In genomic region chr1:13583964-13584791, GRCh38 we compare ENCODE assay signal across 8 cellular contexts. TPM values are rescaled to one million over a fixed set of nuclear protein-coding genes. Genes with fewer than 3 reads are reported as not detected.
DNase-seq lines count a peak whose midpoint lies in the region; ATAC-seq and TF ChIP-seq lines count a peak whose summit lies in the region.

No MANE protein-coding gene starts in this region.

- H3K27ac Mint-ChIP-seq in activated naive CD4-positive, alpha-beta T cell treated with anti-CD3 and anti-CD28 coated beads, Interleukin-2, amount 10 ng/mL, durations not matched to agents 7 days and 5 days = peak overlapping the region; percentile 28
- no peak overlapping the region for H3K27ac Mint-ChIP-seq in CD8-positive, alpha-beta memory T cell

- H3K4me1 Mint-ChIP-seq in activated naive CD4-positive, alpha-beta T cell treated with anti-CD3 and anti-CD28 coated beads, Interleukin-2, amount 10 ng/mL, durations not matched to agents 7 days and 5 days = no peaks in the 10 kb centered on the region
- no peaks in the 10 kb centered on the region for H3K4me1 Mint-ChIP-seq in CD8-positive, alpha-beta memory T cell

- ATAC-seq in aorta (ENCODE audit: low FRiP score) = peak; percentile 71
- ATAC-seq in GM21576 (IDR thresholded peaks at IDR 0.05; ENCODE audit: unreplicated experiment) = no peak

- no peak overlapping the region for H3K4me3 Mint-ChIP-seq in activated naive CD4-positive, alpha-beta T cell treated with anti-CD3 and anti-CD28 coated beads, Interleukin-2, amount 10 ng/mL, durations not matched to agents 7 days and 5 days
- no peak overlapping the region for H3K4me3 Mint-ChIP-seq in CD8-positive, alpha-beta memory T cell

- TF ChIP-seq CTCF in fibroblast of villous mesenchyme (IDR thresholded peaks at IDR 0.05; ENCODE audit: insufficient read depth, low read depth, low read length) (no peak), neural cell (IDR thresholded peaks at IDR 0.05; ENCODE audit: poor library complexity, severe bottlenecking) (no peak)

- no peaks in the 10 kb centered on the region for H4K20me1 ChIP-seq in neural cell (ENCODE audit: insufficient read depth)

- TF ChIP-seq RAD21 in neural cell (conservative IDR thresholded peaks at IDR 0.05) = no peak

- intact Hi-C loops in aorta (cut with DNase I) = no loop called here

- no peaks in the 10 kb centered on the region for H3K9me3 ChIP-seq in neural cell (ENCODE audit: low read length)
- no peaks in the 10 kb centered on the region for H3K9me3 ChIP-seq in aorta (ENCODE audit: control insufficient read depth, low read length)
- no peaks in the 10 kb centered on the region for H3K9me3 ChIP-seq in CD8-positive, alpha-beta memory T cell (ENCODE audit: low read length)

- H3K36me3 ChIP-seq in neural cell (ENCODE audit: insufficient read depth, low read length) (no peaks in the 10 kb centered on the region), aorta (ENCODE audit: control insufficient read depth in 1 of 2, insufficient read depth in 2 of 2, low read length in 1 of 2) (no peaks in the 10 kb centered on the region)
- H3K36me3 ChIP-seq in CD8-positive, alpha-beta memory T cell (ENCODE audit: insufficient read depth, low read length) = no peaks in the 10 kb centered on the region

- no peaks in the 10 kb centered on the region for H3K36me3 Mint-ChIP-seq in activated naive CD4-positive, alpha-beta T cell treated with anti-CD3 and anti-CD28 coated beads, Interleukin-2, amount 10 ng/mL, durations not matched to agents 7 days and 5 days
- H3K36me3 Mint-ChIP-seq in CD8-positive, alpha-beta memory T cell = no peaks in the 10 kb centered on the region

- DNase-seq in activated naive CD4-positive, alpha-beta T cell treated with anti-CD3 and anti-CD28 coated beads, Interleukin-2, amount 10 ng/mL, durations not matched to agents 7 days and 5 days = no peak
- no peak for DNase-seq in activated naive CD4-positive, alpha-beta T cell treated with anti-CD3 and anti-CD28 coated beads, Interleukin-2, amount 50 U/mL, for 16 hours
- DNase-seq in fibroblast of villous mesenchyme (ENCODE audit: low read depth) (peak; percentile 78), aorta (peak; percentile 53 to 75), inferior parietal cortex (ENCODE audit: extremely low spot score) (no peak)
- no peak for DNase-seq in CD8-positive, alpha-beta memory T cell

- 16 to 18% methylated on average over 44 to 47 of the region's 47 CpGs for WGBS in aorta, 2 donors

- no peak overlapping the region for H3K27ac ChIP-seq in neural cell (ENCODE audit: low read length)
- H3K27ac ChIP-seq in aorta (ENCODE audit: low read depth in 1 of 2, low read length in 2 of 2) = no peak overlapping the region
- no peak overlapping the region for H3K27ac ChIP-seq in CD8-positive, alpha-beta memory T cell (ENCODE audit: low read depth, low read length)

- no peak for TF ChIP-seq EP300 in neural cell (conservative IDR thresholded peaks at IDR 0.05; ENCODE audit: poor library complexity, severe bottlenecking)

- no peak overlapping the region for H2AFZ ChIP-seq in neural cell (ENCODE audit: low read depth, low read length)

- peaks cover 38% of the 10 kb centered on the region for H3K27me3 ChIP-seq in neural cell (ENCODE audit: insufficient read depth, low read depth, low read length)
- no peaks in the 10 kb centered on the region for H3K27me3 ChIP-seq in aorta (ENCODE audit: control insufficient read depth in 1 of 2, insufficient read depth in 2 of 2, low read length in 1 of 2)
- H3K27me3 ChIP-seq in CD8-positive, alpha-beta memory T cell (ENCODE audit: insufficient read depth, low read length, poor library complexity, severe bottlenecking) = peaks cover 13% of the 10 kb centered on the region

- POLR2A ChIA-PET in CD8-positive, alpha-beta memory T cell (lab: Charles Lee) = no interaction called here

- H3K9me3 Mint-ChIP-seq in activated naive CD4-positive, alpha-beta T cell treated with anti-CD3 and anti-CD28 coated beads, Interleukin-2, amount 10 ng/mL, durations not matched to agents 7 days and 5 days = no peaks in the 10 kb centered on the region
- no peaks in the 10 kb centered on the region for H3K9me3 Mint-ChIP-seq in CD8-positive, alpha-beta memory T cell

- H3K4me1 ChIP-seq in aorta (ENCODE audit: control insufficient read depth in 1 of 2, insufficient read depth in 2 of 2, low read length in 2 of 2) = no peaks in the 10 kb centered on the region
- H3K4me1 ChIP-seq in CD8-positive, alpha-beta memory T cell (ENCODE audit: insufficient read depth, low read length) = no peaks in the 10 kb centered on the region

- no peaks in the 10 kb centered on the region for H3F3A ChIP-seq in neural cell (ENCODE audit: insufficient read depth, low read length, poor library complexity, severe bottlenecking)

- CTCF ChIA-PET in activated naive CD4-positive, alpha-beta T cell treated with anti-CD3 and anti-CD28 coated beads, Interleukin-2, amount 10 ng/mL, durations not matched to agents 7 days and 5 days (lab: Charles Lee) = no interaction called here
- CTCF ChIA-PET in CD8-positive, alpha-beta memory T cell (lab: Charles Lee) = no interaction called here

- H3K4me2 ChIP-seq in neural cell (ENCODE audit: low read length) = no peak overlapping the region

- H3K4me3 ChIP-seq in fibroblast of villous mesenchyme (ENCODE audit: low read depth, low read length) = peak overlapping the region; percentile 93
- peak overlapping the region; percentile 51 for H3K4me3 ChIP-seq in neural cell (ENCODE audit: low read length)
- H3K4me3 ChIP-seq in aorta (ENCODE audit: low read length in 2 of 2) = no peak overlapping the region
- H3K4me3 ChIP-seq in CD8-positive, alpha-beta memory T cell (ENCODE audit: low read length) = no peak overlapping the region

- no peaks in the 10 kb centered on the region for H3K79me2 ChIP-seq in neural cell (replicated peaks; ENCODE audit: insufficient read depth, low read length)

- no peaks in the 10 kb centered on the region for H3K9me2 ChIP-seq in neural cell (ENCODE audit: insufficient read depth, low read length)

- peaks cover 74% of the 10 kb centered on the region for H3K27me3 Mint-ChIP-seq in activated naive CD4-positive, alpha-beta T cell treated with anti-CD3 and anti-CD28 coated beads, Interleukin-2, amount 10 ng/mL, durations not matched to agents 7 days and 5 days
- peaks cover 38 to 69% of the 10 kb centered on the region in 2 donors for H3K27me3 Mint-ChIP-seq in CD8-positive, alpha-beta memory T cell

- H3K9ac ChIP-seq in neural cell (ENCODE audit: low read length) = no peak overlapping the region

TF ChIP-seq in neural cell, 6 proteins besides CTCF, POLR2A, EP300 and RAD21:
- TF ChIP-seq POLR2AphosphoS5 (IDR thresholded peaks at IDR 0.05) = no peak
TF ChIP-seq in neural cell: peak in this region for 0.

RNA-seq across cellular contexts. Expression of gene PDPN, which starts 0.5 kb away (rescaled TPM):
- total RNA-seq in fibroblast of villous mesenchyme (28.7 and 32.8 TPM in 2 replicates), aorta (10 to 100 TPM; 16.6 to 19.5 TPM)
- polyA plus RNA-seq in neural cell (0.16 and 0.63 TPM in 2 replicates), aorta (10 to 100 TPM in 1 of 2 donors, under 1 TPM in 1; 0.43 to 18.8 TPM)
- polyA minus RNA-seq in neural cell = 0.58 TPM in 1 of 2 replicates, not detected in the other
- under 1 TPM in 1 of 2 experiments, not detected in 1; 0.20 TPM for total RNA-seq in CD8-positive, alpha-beta memory T cell
- not detected for polyA plus RNA-seq in CD8-positive, alpha-beta memory T cell

Comparison
In these comparisons a context has a peak if more than half of its experiments do, and no peak if none do; other contexts are left out.
1. DNase-seq: peak in fibroblast of villous mesenchyme (single experiment) and aorta (2 of 2); none in activated naive CD4-positive, alpha-beta T cell treated with anti-CD3 and anti-CD28 coated beads, Interleukin-2, amount 10 ng/mL, durations not matched to agents 7 days and 5 days (single experiment), activated naive CD4-positive, alpha-beta T cell treated with anti-CD3 and anti-CD28 coated beads, Interleukin-2, amount 50 U/mL, for 16 hours (single experiment), CD8-positive, alpha-beta memory T cell (0 of 5) and inferior parietal cortex (single experiment).
2. H3K4me3 ChIP-seq: peak in fibroblast of villous mesenchyme (single experiment) and neural cell (single experiment); none in aorta (0 of 2) and CD8-positive, alpha-beta memory T cell (single experiment).
3. RNA of gene PDPN, which starts 0.5 kb away (total RNA-seq): 28.7 to 32.8 TPM in fibroblast of villous mesenchyme and 16.6 to 19.5 TPM in aorta; 0.20 TPM in CD8-positive, alpha-beta memory T cell; every median in the first group is over 10 times any median in the second.